Comparison of ENCODE assay signal across 1 cellular context in the genomic region with DNA sequence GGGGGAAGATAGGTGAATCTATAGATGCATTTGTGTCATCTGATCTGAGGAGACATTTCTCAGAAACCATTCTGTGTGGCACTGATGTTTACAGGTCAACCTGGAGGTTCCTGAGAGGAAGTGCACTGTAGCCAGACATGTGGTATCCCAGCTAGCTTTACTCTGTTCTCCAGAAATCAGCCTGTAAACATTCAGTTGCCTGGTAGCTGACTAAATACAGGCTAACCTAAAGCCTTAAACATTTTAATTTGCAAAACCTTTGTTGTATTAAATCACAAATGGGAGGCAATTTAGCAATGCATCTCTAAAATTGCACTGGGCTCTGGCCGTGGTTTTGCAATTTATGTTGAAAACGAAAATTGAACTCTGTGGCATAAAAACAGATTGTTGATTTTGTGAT.
TF ChIP-seq lines count a peak whose summit lies in the region.

No MANE protein-coding gene starts in this region.

TF ChIP-seq in IMR-90, 13 proteins besides CTCF, POLR2A, EP300 and RAD21 (continued from another document):
- TF ChIP-seq RCOR1 (IDR thresholded peaks at IDR 0.05; ENCODE audit: insufficient replicate concordance, low read length), result no peak
- TF ChIP-seq NFE2L2 (IDR thresholded peaks at IDR 0.05; ENCODE audit: low read depth, low read length), result no peak
- TF ChIP-seq BHLHE40 (IDR thresholded peaks at IDR 0.05; ENCODE audit: low read depth, low read length), result no peak
- TF ChIP-seq MXI1 (IDR thresholded peaks at IDR 0.05; ENCODE audit: borderline replicate concordance, low read depth, low read length), result no peak
- no peak for TF ChIP-seq FOS (IDR thresholded peaks at IDR 0.05; ENCODE audit: low read depth, low read length)
- no peak for TF ChIP-seq CHD1 (IDR thresholded peaks at IDR 0.05; ENCODE audit: low read depth, low read length)
- no peak for TF ChIP-seq SMC3 (IDR thresholded peaks at IDR 0.05; ENCODE audit: low read depth, low read length)
- no peak for TF ChIP-seq RFX5 (IDR thresholded peaks at IDR 0.05; ENCODE audit: low read depth, low read length)
- no peak for TF ChIP-seq CEBPB (IDR thresholded peaks at IDR 0.05; ENCODE audit: low read depth, low read length)
